ENCODE assay signal across 8 cellular contexts in genomic region chr21:8464403-8465152, GRCh38.
DNase-seq lines count a peak whose midpoint lies in the region; ATAC-seq and TF ChIP-seq lines count a peak whose summit lies in the region.
"Not testable (repeated sequence)": the region's sequence is repeated elsewhere in the genome, so short reads cannot be mapped to it uniquely, and the experiment has no call there.

No MANE protein-coding gene starts in this region.

- not testable (repeated sequence) for H3K36me3 Mint-ChIP-seq in activated CD8-positive, alpha-beta T cell treated with anti-CD3 and anti-CD28 coated beads for 36 hours (ENCODE audit: low read depth); stimulated activated effector memory CD8-positive, alpha-beta T cell treated with anti-CD3 and anti-CD28 coated beads, Interleukin-12 subunit alpha, Interleukin-12 subunit beta, amount 100 ng/mL, for 72 hours

- not testable (repeated sequence) for H3K27ac Mint-ChIP-seq in activated CD8-positive, alpha-beta T cell treated with anti-CD3 and anti-CD28 coated beads for 36 hours; stimulated activated effector memory CD8-positive, alpha-beta T cell treated with anti-CD3 and anti-CD28 coated beads, Interleukin-12 subunit alpha, Interleukin-12 subunit beta, amount 100 ng/mL, for 72 hours

- DNase-seq in activated CD8-positive, alpha-beta T cell treated with anti-CD3 and anti-CD28 coated beads for 36 hours; left cardiac atrium; stimulated activated effector memory CD8-positive, alpha-beta T cell treated with anti-CD3 and anti-CD28 coated beads, Interleukin-12 subunit alpha, Interleukin-12 subunit beta, amount 100 ng/mL, for 72 hours (ENCODE audit: low spot score in 2 of 2): not testable (repeated sequence)

- not testable (repeated sequence) for H3K9me3 Mint-ChIP-seq in activated CD8-positive, alpha-beta T cell treated with anti-CD3 and anti-CD28 coated beads for 36 hours; stimulated activated effector memory CD8-positive, alpha-beta T cell treated with anti-CD3 and anti-CD28 coated beads, Interleukin-12 subunit alpha, Interleukin-12 subunit beta, amount 100 ng/mL, for 72 hours

- ATAC-seq in GM18499 (IDR thresholded peaks at IDR 0.05; ENCODE audit: insufficient read depth, unreplicated experiment) = peak; percentile 60
- peak; percentile 80 for ATAC-seq in GM19395 (IDR thresholded peaks at IDR 0.05; ENCODE audit: unreplicated experiment)
- peak; percentile 90 for ATAC-seq in GM21825 (IDR thresholded peaks at IDR 0.05; ENCODE audit: unreplicated experiment)
- peak; percentile 80 for ATAC-seq in HG03025 (IDR thresholded peaks at IDR 0.05; ENCODE audit: low FRiP score, unreplicated experiment)
- ATAC-seq in HG03442 (IDR thresholded peaks at IDR 0.05; ENCODE audit: unreplicated experiment) = peak; percentile 49
- peak; percentile 77 for ATAC-seq in activated CD8-positive, alpha-beta T cell treated with anti-CD3 and anti-CD28 coated beads for 36 hours
- peak; percentile 91 to 97 for ATAC-seq in left cardiac atrium
- ATAC-seq in stimulated activated effector memory CD8-positive, alpha-beta T cell treated with anti-CD3 and anti-CD28 coated beads, Interleukin-12 subunit alpha, Interleukin-12 subunit beta, amount 100 ng/mL, for 72 hours = peak; percentile 89

- H3K27me3 Mint-ChIP-seq in activated CD8-positive, alpha-beta T cell treated with anti-CD3 and anti-CD28 coated beads for 36 hours = not testable (repeated sequence)

- CTCF ChIA-PET in activated CD8-positive, alpha-beta T cell treated with anti-CD3 and anti-CD28 coated beads for 36 hours (lab: Charles Lee) = not testable (repeated sequence)

- intact Hi-C loops in activated CD8-positive, alpha-beta T cell treated with anti-CD3 and anti-CD28 coated beads for 36 hours (cut with micrococcal nuclease); left cardiac atrium (cut with DNase I): not testable (repeated sequence)

- not testable (repeated sequence) for H3K4me3 Mint-ChIP-seq in activated CD8-positive, alpha-beta T cell treated with anti-CD3 and anti-CD28 coated beads for 36 hours; stimulated activated effector memory CD8-positive, alpha-beta T cell treated with anti-CD3 and anti-CD28 coated beads, Interleukin-12 subunit alpha, Interleukin-12 subunit beta, amount 100 ng/mL, for 72 hours

- TF ChIP-seq CTCF in activated CD8-positive, alpha-beta T cell treated with anti-CD3 and anti-CD28 coated beads for 36 hours (IDR thresholded peaks at IDR 0.05) = not testable (repeated sequence)

- POLR2A ChIA-PET in activated CD8-positive, alpha-beta T cell treated with anti-CD3 and anti-CD28 coated beads for 36 hours (lab: Charles Lee) = not testable (repeated sequence)

- H3K4me1 Mint-ChIP-seq in activated CD8-positive, alpha-beta T cell treated with anti-CD3 and anti-CD28 coated beads for 36 hours (ENCODE audit: low read depth); stimulated activated effector memory CD8-positive, alpha-beta T cell treated with anti-CD3 and anti-CD28 coated beads, Interleukin-12 subunit alpha, Interleukin-12 subunit beta, amount 100 ng/mL, for 72 hours: not testable (repeated sequence)
